24 cellular contexts compared by ENCODE assay signal in genomic region chr9:10649076-10649475, GRCh38. TPM values are rescaled to one million over a fixed set of nuclear protein-coding genes. Genes with fewer than 3 reads are reported as not detected.
DNase-seq lines count a peak whose midpoint lies in the region; ATAC-seq and TF ChIP-seq lines count a peak whose summit lies in the region.
"Had no signal": no experiment of that assay in that cellular context is flagged by ENCODE, and none has a peak within 500 bp of the region (broad histone marks: within the 10 kb centered on the region; RNA-seq: fewer than 3 reads in every experiment).

No MANE protein-coding gene starts in this region.

- DNase-seq in DMS53 treated with DMSO at 0.1 percent for 48 hours (lab: John Stamatoyannopoulos, UW; ENCODE audit: unreplicated experiment) (peak; percentile 62), NCI-H774 (lab: John Stamatoyannopoulos, UW) (peak; percentile 28), choroid plexus epithelial cell (ENCODE audit: low read depth) (peak; percentile 9), HPDE6-E6E7 (ENCODE audit: extremely low spot score) (no peak)
- no peak for DNase-seq in activated CD8-positive, alpha-beta memory T cell treated with anti-CD3 and anti-CD28 coated beads, Interleukin-2, amount 10 ng/mL, durations not matched to agents 7 days and 5 days
- DNase-seq: CD8-positive, alpha-beta T cell; DMS 273 treated with DMSO at 0.1 percent for 48 hours; HCEC 1CT; KBM-7; MV-4-11; NCI-H1105; NCI-H1436 treated with DMSO at 0.1 percent for 48 hours; NCI-H2029; NCI-H446 treated with DMSO at 0.1 percent for 48 hours; NCI-H526; SJCRH30 had no signal

- peaks cover 10% of the 10 kb centered on the region for H3K9me3 Mint-ChIP-seq in activated CD8-positive, alpha-beta memory T cell treated with anti-CD3 and anti-CD28 coated beads, Interleukin-2, amount 10 ng/mL, durations not matched to agents 7 days and 5 days (ENCODE audit: low read depth)

- ATAC-seq in HG03354 (IDR thresholded peaks at IDR 0.05; ENCODE audit: poor library complexity, severe bottlenecking, unreplicated experiment) (no peak), HG03342 (IDR thresholded peaks at IDR 0.05; ENCODE audit: unreplicated experiment) (no peak)
- ATAC-seq in activated CD8-positive, alpha-beta memory T cell treated with anti-CD3 and anti-CD28 coated beads, Interleukin-2, amount 10 ng/mL, durations not matched to agents 7 days and 5 days, result no peak
- ATAC-seq: A549; CD8-positive, alpha-beta T cell; Right ventricle myocardium inferior; SK-N-SH treated with all-trans-retinoic acid at 6 μM for 48 hours had no signal

- H3K27me3 Mint-ChIP-seq in activated CD8-positive, alpha-beta memory T cell treated with anti-CD3 and anti-CD28 coated beads, Interleukin-2, amount 10 ng/mL, durations not matched to agents 7 days and 5 days, result no peaks in the 10 kb centered on the region
- H3K27me3 Mint-ChIP-seq: B cell had no signal

- H3K4me3 ChIP-seq in choroid plexus epithelial cell (ENCODE audit: low read depth, low read length), result no peak overlapping the region
- H3K4me3 ChIP-seq: A549, SJCRH30 had no signal

- no peak overlapping the region for H3K27ac Mint-ChIP-seq in activated CD8-positive, alpha-beta memory T cell treated with anti-CD3 and anti-CD28 coated beads, Interleukin-2, amount 10 ng/mL, durations not matched to agents 7 days and 5 days
- H3K27ac Mint-ChIP-seq: B cell; CD8-positive, alpha-beta T cell had no signal

- H3K4me1 Mint-ChIP-seq in activated CD8-positive, alpha-beta memory T cell treated with anti-CD3 and anti-CD28 coated beads, Interleukin-2, amount 10 ng/mL, durations not matched to agents 7 days and 5 days, result no peaks in the 10 kb centered on the region
- H3K4me1 Mint-ChIP-seq: B cell had no signal

- no peaks in the 10 kb centered on the region for H3K36me3 Mint-ChIP-seq in activated CD8-positive, alpha-beta memory T cell treated with anti-CD3 and anti-CD28 coated beads, Interleukin-2, amount 10 ng/mL, durations not matched to agents 7 days and 5 days
- H3K36me3 Mint-ChIP-seq: CD8-positive, alpha-beta T cell had no signal

- TF ChIP-seq CTCF in choroid plexus epithelial cell (conservative IDR thresholded peaks at IDR 0.05; ENCODE audit: low read depth, low read length), result no peak

- CTCF ChIA-PET in activated CD8-positive, alpha-beta memory T cell treated with anti-CD3 and anti-CD28 coated beads, Interleukin-2, amount 10 ng/mL, durations not matched to agents 7 days and 5 days (lab: Charles Lee), result no interaction called here

- no peak overlapping the region for H3K4me3 Mint-ChIP-seq in activated CD8-positive, alpha-beta memory T cell treated with anti-CD3 and anti-CD28 coated beads, Interleukin-2, amount 10 ng/mL, durations not matched to agents 7 days and 5 days
- H3K4me3 Mint-ChIP-seq: B cell; CD8-positive, alpha-beta T cell had no signal

RNA-seq across cellular contexts. Expression of gene PTPRD, which starts 36.3 kb away (rescaled TPM):
- total RNA-seq in activated CD8-positive, alpha-beta memory T cell treated with anti-CD3 and anti-CD28 coated beads, Interleukin-2, amount 10 ng/mL, durations not matched to agents 7 days and 5 days, result under 1 TPM in 1 of 2 experiments, not detected in 1; 0.07 TPM
- total RNA-seq: B cell; CD8-positive, alpha-beta T cell; LHCN-M2; MCF 10A had no signal

Comparison
In these comparisons a context has a peak if more than half of its experiments do, and no peak if none do; other contexts are left out.
1. DNase-seq: peak in DMS53 treated with DMSO at 0.1 percent for 48 hours (single experiment), NCI-H774 (single experiment) and choroid plexus epithelial cell (single experiment); none in activated CD8-positive, alpha-beta memory T cell treated with anti-CD3 and anti-CD28 coated beads, Interleukin-2, amount 10 ng/mL, durations not matched to agents 7 days and 5 days (single experiment) and HPDE6-E6E7 (single experiment).